Comparison of ENCODE assay signal across 18 cellular contexts in genomic region chr7:47008461-47008860, GRCh38.
"Had no signal": no experiment of that assay in that cellular context is flagged by ENCODE, and none has a peak within 500 bp of the region (broad histone marks: within the 10 kb centered on the region; RNA-seq: fewer than 3 reads in every experiment).

No MANE protein-coding gene starts in this region.

- H3K27me3 Mint-ChIP-seq: activated naive CD8-positive, alpha-beta T cell treated with anti-CD3 and anti-CD28 coated beads, Interleukin-2, amount 10 ng/mL, durations not matched to agents 7 days and 5 days; T-cell had no signal

- H3K36me3 ChIP-seq: left ventricle myocardium inferior, transverse colon had no signal

- DNase-seq: activated CD4-positive, CD25-positive, alpha-beta regulatory T cell treated with anti-CD3 and anti-CD28 coated beads, Interleukin-2, amount 50 U/mL, for 72 hours; activated naive CD4-positive, alpha-beta T cell; activated naive CD8-positive, alpha-beta T cell treated with anti-CD3 and anti-CD28 coated beads, Interleukin-2, amount 10 ng/mL, durations not matched to agents 7 days and 5 days; activated T-cell treated with anti-CD3 and anti-CD28 coated beads for 4 hours; anterior cingulate cortex; hippocampal formation; left ventricle myocardium inferior; natural killer cell; posterior cingulate gyrus; retina; stimulated activated CD4-positive, alpha-beta T cell treated with anti-CD3 and anti-CD28 coated beads, Interleukin-2, amount 100 ng/mL, for 48 hours; stimulated activated naive CD4-positive, alpha-beta T cell treated with Interleukin-2 at 50 U/mL for 16 hours; T-cell; T-helper 9 cell; transverse colon had no signal

- H3K27ac ChIP-seq: epithelial cell of prostate, left ventricle myocardium inferior, transverse colon had no signal

- H3K4me1 ChIP-seq: left ventricle myocardium inferior, transverse colon had no signal

- FAIRE-seq: keratinocyte had no signal

- H3K27ac Mint-ChIP-seq: activated naive CD8-positive, alpha-beta T cell treated with anti-CD3 and anti-CD28 coated beads, Interleukin-2, amount 10 ng/mL, durations not matched to agents 7 days and 5 days; memory B cell; natural killer cell; T-cell had no signal

- H3K27me3 ChIP-seq: transverse colon had no signal

- ATAC-seq: natural killer cell, T-cell had no signal

- H3K9me3 ChIP-seq: left ventricle myocardium inferior, transverse colon had no signal

- H3K36me3 Mint-ChIP-seq: activated naive CD8-positive, alpha-beta T cell treated with anti-CD3 and anti-CD28 coated beads, Interleukin-2, amount 10 ng/mL, durations not matched to agents 7 days and 5 days; memory B cell; natural killer cell; T-cell had no signal

- H3K4me1 Mint-ChIP-seq: activated naive CD8-positive, alpha-beta T cell treated with anti-CD3 and anti-CD28 coated beads, Interleukin-2, amount 10 ng/mL, durations not matched to agents 7 days and 5 days; memory B cell; natural killer cell; T-cell had no signal

- H3K4me3 Mint-ChIP-seq: activated naive CD8-positive, alpha-beta T cell treated with anti-CD3 and anti-CD28 coated beads, Interleukin-2, amount 10 ng/mL, durations not matched to agents 7 days and 5 days; memory B cell; natural killer cell; T-cell had no signal

- H3K4me3 ChIP-seq: left ventricle myocardium inferior, transverse colon had no signal
